10 cellular contexts compared by ENCODE assay signal in genomic region chr6:143279385-143279784, GRCh38.
DNase-seq lines count a peak whose midpoint lies in the region; ATAC-seq and TF ChIP-seq lines count a peak whose summit lies in the region.
"Had no signal": no experiment of that assay in that cellular context is flagged by ENCODE, and none has a peak within 500 bp of the region (broad histone marks: within the 10 kb centered on the region; RNA-seq: fewer than 3 reads in every experiment).

No MANE protein-coding gene starts in this region.

- H3K4me3 ChIP-seq in PC-3 (ENCODE audit: low read length): no peak overlapping the region
- H3K4me3 ChIP-seq: gastrocnemius medialis, SK-N-MC had no signal

- no peak for DNase-seq in Right ventricle myocardium inferior (ENCODE audit: missing footprints)
- no peak for DNase-seq in cardiac septum (ENCODE audit: low spot score)
- peak; percentile 25 for DNase-seq in PC-3
- peak; percentile 30 for DNase-seq in glomerular visceral epithelial cell (ENCODE audit: extremely low spot score)
- DNase-seq in type B pancreatic cell (ENCODE audit: extremely low spot score, unreplicated experiment): no peak
- no peak for DNase-seq in GM19238 (ENCODE audit: insufficient read length, low spot score)
- no peak for DNase-seq in cortex of kidney (lab: John Stamatoyannopoulos, UW)
- DNase-seq in stimulated activated naive CD4-positive, alpha-beta T cell treated with Interleukin-2 at 50 U/mL for 16 hours (lab: John Stamatoyannopoulos, UW): no peak
- DNase-seq: gastrocnemius medialis had no signal

- H3K4me2 ChIP-seq in PC-3 (ENCODE audit: low read length): no peak overlapping the region

- POLR2A ChIA-PET in PC-3 (lab: Charles Lee; ENCODE audit: unreplicated experiment): interaction anchor here (0.6 kb wide), 1 partner anchor 119 kb away, joined by 4 read pairs; no protein-coding TSS in a partner anchor

- H3K4me3 Mint-ChIP-seq in type B pancreatic cell: no peak overlapping the region

- BruUV-seq in PC-3 (replicated peaks; lab: Mats Ljungman, UMichigan): no TSS peak

- no peaks in the 10 kb centered on the region for H3K79me2 ChIP-seq in PC-3 (ENCODE audit: low read length)

- H3K4me1 ChIP-seq in PC-3 (ENCODE audit: insufficient read depth, low read length): no peaks in the 10 kb centered on the region
- H3K4me1 ChIP-seq: gastrocnemius medialis had no signal

- CTCF ChIA-PET in PC-3 (lab: Charles Lee): interaction anchor here (0.8 kb wide), 1 partner anchor 118 kb away, joined by 3 read pairs; no protein-coding TSS in a partner anchor

- no peaks in the 10 kb centered on the region for H3K36me3 ChIP-seq in PC-3 (ENCODE audit: low read depth, low read length)
- H3K36me3 ChIP-seq: gastrocnemius medialis had no signal

- ATAC-seq in Right ventricle myocardium inferior: peak; percentile 42
- ATAC-seq in PC-3: no peak; the same call in 1 of the 2 replicates

- no peak overlapping the region for H2AFZ ChIP-seq in PC-3 (ENCODE audit: low read length)

- no peaks in the 10 kb centered on the region for H4K20me1 ChIP-seq in PC-3 (ENCODE audit: low read length)

- H3K27me3 Mint-ChIP-seq in type B pancreatic cell: no peaks in the 10 kb centered on the region

- no peaks in the 10 kb centered on the region for H3K9me3 ChIP-seq in PC-3 (ENCODE audit: low read length)
- H3K9me3 ChIP-seq: gastrocnemius medialis had no signal

- intact Hi-C loops in Right ventricle myocardium inferior (cut with DNase I) (no loop called here), cardiac septum (cut with DNase I) (no loop called here), PC-3 (cut with micrococcal nuclease) (loop anchor here (10.0 kb wide), 1 partner anchor 335 kb away; the partner anchor contains the start of gene HIVEP2)

- no peaks in the 10 kb centered on the region for H3F3A ChIP-seq in PC-3 (ENCODE audit: low read length, unreplicated experiment)

- no peaks in the 10 kb centered on the region for H3K27me3 ChIP-seq in PC-3 (ENCODE audit: low read length)
- H3K27me3 ChIP-seq: gastrocnemius medialis had no signal

- no peaks in the 10 kb centered on the region for H3K9me2 ChIP-seq in PC-3 (replicated peaks; ENCODE audit: low read length)

- no peak overlapping the region for H3K27ac Mint-ChIP-seq in type B pancreatic cell

- no peak overlapping the region for H3K27ac ChIP-seq in PC-3 (ENCODE audit: low read length)
- H3K27ac ChIP-seq: gastrocnemius medialis, SK-N-MC had no signal

- no peaks in the 10 kb centered on the region for H3K9me3 Mint-ChIP-seq in type B pancreatic cell

- no peaks in the 10 kb centered on the region for H3K4me1 Mint-ChIP-seq in type B pancreatic cell (ENCODE audit: unreplicated experiment)

- no peaks in the 10 kb centered on the region for H3K36me3 Mint-ChIP-seq in type B pancreatic cell

- TF ChIP-seq CTCF in PC-3 (conservative IDR thresholded peaks at IDR 0.05; ENCODE audit: low read depth, low read length) (peak; percentile 51), type B pancreatic cell (conservative IDR thresholded peaks at IDR 0.05) (peak; percentile 50)

- H3K9ac ChIP-seq in PC-3 (ENCODE audit: low read length): no peak overlapping the region

Comparison
In these comparisons a context has a peak if more than half of its experiments do, and no peak if none do; other contexts are left out.
1. DNase-seq: peak in PC-3 (single experiment) and glomerular visceral epithelial cell (single experiment); none in Right ventricle myocardium inferior (single experiment), cardiac septum (single experiment), type B pancreatic cell (single experiment), GM19238 (single experiment), cortex of kidney (single experiment) and stimulated activated naive CD4-positive, alpha-beta T cell treated with Interleukin-2 at 50 U/mL for 16 hours (single experiment).